Comparison of ENCODE assay signal across 18 cellular contexts in the genomic region with DNA sequence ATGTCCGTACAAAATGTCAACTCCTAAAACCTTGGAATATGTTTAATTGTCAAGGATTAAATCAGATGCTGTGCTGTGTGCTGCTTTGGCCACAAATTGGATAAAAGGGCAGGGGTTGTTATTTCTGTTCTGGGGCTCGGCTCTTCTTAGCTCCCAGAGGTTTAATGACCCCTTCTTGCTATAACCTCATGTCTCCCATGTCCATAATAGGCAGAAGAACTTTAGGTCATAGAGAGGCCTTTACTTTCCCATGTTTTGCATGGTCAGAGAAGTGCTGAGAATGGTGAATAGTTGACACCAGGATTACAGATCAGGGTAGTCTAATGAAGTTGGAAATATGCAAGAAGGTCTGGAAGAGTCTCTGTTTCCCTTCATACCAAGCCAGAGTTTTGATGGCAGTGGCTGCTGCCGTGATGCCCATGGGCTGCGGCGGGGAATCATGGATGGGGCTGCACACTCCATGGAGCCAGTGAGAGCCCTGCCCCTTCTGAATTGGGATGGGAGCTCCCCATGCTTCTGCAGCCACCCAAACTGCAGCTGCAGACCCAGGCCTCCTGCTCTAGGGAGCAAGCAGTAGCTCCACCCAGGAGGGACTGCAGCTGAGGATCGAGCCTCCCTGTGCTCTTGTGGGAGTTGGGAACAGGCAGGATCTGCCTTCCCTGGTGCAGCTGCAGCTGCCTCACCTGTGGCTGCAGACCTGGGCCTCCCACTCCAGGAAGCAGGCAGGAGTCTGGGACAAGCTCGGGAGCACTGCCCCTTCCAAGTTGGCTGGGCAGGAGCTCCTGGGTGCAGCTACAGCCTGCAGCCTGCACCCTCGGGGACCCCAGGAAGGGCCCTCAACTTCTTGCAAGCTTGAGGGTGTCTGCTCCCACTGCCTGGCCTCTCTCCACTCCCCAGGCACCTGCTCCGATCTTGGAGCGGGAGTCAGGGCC. TPM values are rescaled to one million over a fixed set of nuclear protein-coding genes. Genes with fewer than 3 reads are reported as not detected.
DNase-seq lines count a peak whose midpoint lies in the region; ATAC-seq and TF ChIP-seq lines count a peak whose summit lies in the region.
"Had no signal": no experiment of that assay in that cellular context is flagged by ENCODE, and none has a peak within 500 bp of the region (broad histone marks: within the 10 kb centered on the region; RNA-seq: fewer than 3 reads in every experiment).

No MANE protein-coding gene starts in this region.

- H3K27ac ChIP-seq in heart right ventricle (peak overlapping the region in 7 of 10 donors; percentile 21 to 66 (median 50)), thyroid gland (peak overlapping the region in 2 of 3 donors; percentile 22 to 30), substantia nigra (ENCODE audit: low read depth, low read length, poor library complexity, severe bottlenecking) (no peak overlapping the region)

- intact Hi-C loops in heart right ventricle (cut with DNase I): no loop called here
- intact Hi-C loops in left ventricle myocardium superior (cut with micrococcal nuclease): no loop called here
- intact Hi-C loops in sciatic nerve (cut with DNase I): no loop called here
- intact Hi-C loops in thyroid gland (cut with DNase I): no loop called here

- H3K4me1 ChIP-seq in heart right ventricle (peaks cover 0 to 13% (median 5%) of the 10 kb centered on the region in 9 donors), thyroid gland (no peaks in the 10 kb centered on the region)
- H3K4me1 ChIP-seq: BE2C had no signal

- no peaks in the 10 kb centered on the region for H3K27me3 ChIP-seq in heart right ventricle
- H3K27me3 ChIP-seq in thyroid gland: no peaks in the 10 kb centered on the region
- H3K27me3 ChIP-seq: BE2C had no signal

- no peak for TF ChIP-seq POLR2A in thyroid gland (IDR thresholded peaks at IDR 0.05)

- no peak for TF ChIP-seq CTCF in heart right ventricle (IDR thresholded peaks at IDR 0.05)
- TF ChIP-seq CTCF in thyroid gland (IDR thresholded peaks at IDR 0.05): no peak

- DNase-seq in heart right ventricle (peak in 1 of 2 donors; percentile 18), left ventricle myocardium superior (peak; percentile 28), sciatic nerve (ENCODE audit: low spot score) (no peak), thyroid gland (no peak), substantia nigra (lab: John Stamatoyannopoulos, UW) (no peak), ureter (ENCODE audit: low spot score) (no peak)
- no peak for DNase-seq in stimulated activated CD4-positive, alpha-beta T cell treated with anti-CD3 and anti-CD28 coated beads, Interleukin-4, amount 100 ng/mL, for 24 hours
- DNase-seq: BE2C, EL, GF-D8, Karpas-422, NCI-H1417, NCI-H1694 treated with DMSO at 0.1 percent for 48 hours, NCI-H2081 treated with DMSO at 0.1 percent for 48 hours, NCI-H2171 treated with DMSO at 0.1 percent for 48 hours, NCI-H446, NCI-H526 had no signal

- ATAC-seq in heart right ventricle: peak in 6 of 8 donors; percentile 39 to 72 (median 50)
- ATAC-seq in left ventricle myocardium superior: peak; percentile 68
- peak; percentile 41 for ATAC-seq in sciatic nerve

- H3K9me3 ChIP-seq in heart right ventricle (peaks cover 0 to 4% (median 0%) of the 10 kb centered on the region in 11 donors), thyroid gland (no peaks in the 10 kb centered on the region)
- H3K9me3 ChIP-seq: BE2C had no signal

- 75 to 77% methylated on average over 10 of the region's 10 CpGs for WGBS in heart right ventricle, 2 donors
- WGBS in thyroid gland, 2 donors: 74 to 85% methylated on average over 6 to 10 of the region's 10 CpGs

- H3K4me3 ChIP-seq in heart right ventricle (no peak overlapping the region), thyroid gland (replicated peaks in 1 of 3) (no peak overlapping the region)

- H3K36me3 ChIP-seq in heart right ventricle (no peaks in the 10 kb centered on the region), thyroid gland (no peaks in the 10 kb centered on the region)
- H3K36me3 ChIP-seq: BE2C had no signal

RNA-seq across cellular contexts. Expression of a gene that starts 23.1 kb away (rescaled TPM):
- total RNA-seq in heart right ventricle (10 to 100 TPM in 6 of 10 donors, 1 to 10 TPM in 4; 5.1 to 64.9 (median 12.5) TPM), left ventricle myocardium superior (21.7 TPM), sciatic nerve (189 TPM), thyroid gland (100 to 1,000 TPM in 1 of 4 donors, 10 to 100 TPM in 3; 34.3 to 162 (median 61.8) TPM), ureter (105 TPM)
- 10 to 100 TPM; 13.1 to 15.0 TPM for polyA plus RNA-seq in heart right ventricle
- total RNA-seq: A673 had no signal
